In the genomic region with DNA sequence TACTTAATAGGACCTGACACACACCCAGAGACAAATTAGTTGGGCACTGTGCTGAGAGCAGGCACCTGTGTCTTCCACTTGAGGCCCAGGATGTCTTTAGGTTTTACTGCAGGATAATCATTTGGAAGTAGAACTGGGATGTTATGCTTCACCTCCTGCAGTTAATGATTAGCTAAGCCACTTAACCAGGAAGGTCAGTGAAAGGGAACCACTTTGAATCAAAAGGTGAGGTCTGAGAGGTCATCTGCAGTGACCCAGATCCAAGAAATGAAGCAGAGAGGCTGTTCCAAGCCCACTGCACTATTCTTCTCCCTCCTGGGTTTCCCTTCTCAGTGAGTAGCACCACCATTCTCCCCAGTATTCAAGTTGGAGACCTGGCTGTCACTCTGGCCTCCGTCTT, we compare ENCODE assay signal across 19 cellular contexts.
"Had no signal": no experiment of that assay in that cellular context is flagged by ENCODE, and none has a peak within 500 bp of the region (broad histone marks: within the 10 kb centered on the region; RNA-seq: fewer than 3 reads in every experiment).

No MANE protein-coding gene starts in this region.

- ATAC-seq: stimulated activated naive CD8-positive, alpha-beta T cell treated with anti-CD3 and anti-CD28 coated beads, Interleukin-15, Interleukin-2, amounts not matched to agents 100 U/mL and 50 U/mL, for 24 hours; WTC11 had no signal

- H3K4me1 ChIP-seq: colonic mucosa had no signal

- H3K27ac ChIP-seq: colonic mucosa, esophagus muscularis mucosa, neutrophil, right atrium auricular region, skin epidermis, transverse colon, vagina had no signal

- DNase-seq: activated CD4-positive, alpha-beta T cell treated with anti-CD3 and anti-CD28 coated beads for 4 hours; activated CD8-positive, alpha-beta memory T cell treated with anti-CD3 and anti-CD28 coated beads for 24 hours; activated gamma-delta T cell treated with Interleukin-2 at 50 U/mL for 16 hours; amniotic stem cell; central memory CD4-positive, alpha-beta T cell; colonic mucosa; hypothalamus; naive B cell; stimulated activated CD4-positive, alpha-beta T cell treated with anti-CD3 and anti-CD28 coated beads, Interleukin-4, amount 100 ng/mL, for 4 hours; stimulated activated CD8-positive, alpha-beta memory T cell treated with anti-CD3 and anti-CD28 coated beads, Interleukin-4, amount 100 ng/mL, for 48 hours; stimulated activated naive CD8-positive, alpha-beta T cell treated with anti-CD3 and anti-CD28 coated beads, Interleukin-15, Interleukin-2, amounts not matched to agents 100 U/mL and 50 U/mL, for 24 hours; T-helper 2 cell; transverse colon had no signal

- H3K4me3 ChIP-seq: colonic mucosa, esophagus muscularis mucosa, right atrium auricular region, skin epidermis, transverse colon, vagina had no signal

- H3K9me3 ChIP-seq: colonic mucosa, neutrophil, transverse colon, vagina had no signal

- H3K27me3 ChIP-seq: colonic mucosa, esophagus muscularis mucosa, neutrophil, right atrium auricular region, transverse colon, vagina had no signal

- H3K36me3 ChIP-seq: colonic mucosa, esophagus muscularis mucosa, neutrophil, right atrium auricular region, transverse colon, vagina had no signal
